8 cellular contexts compared by ENCODE assay signal in the genomic region with DNA sequence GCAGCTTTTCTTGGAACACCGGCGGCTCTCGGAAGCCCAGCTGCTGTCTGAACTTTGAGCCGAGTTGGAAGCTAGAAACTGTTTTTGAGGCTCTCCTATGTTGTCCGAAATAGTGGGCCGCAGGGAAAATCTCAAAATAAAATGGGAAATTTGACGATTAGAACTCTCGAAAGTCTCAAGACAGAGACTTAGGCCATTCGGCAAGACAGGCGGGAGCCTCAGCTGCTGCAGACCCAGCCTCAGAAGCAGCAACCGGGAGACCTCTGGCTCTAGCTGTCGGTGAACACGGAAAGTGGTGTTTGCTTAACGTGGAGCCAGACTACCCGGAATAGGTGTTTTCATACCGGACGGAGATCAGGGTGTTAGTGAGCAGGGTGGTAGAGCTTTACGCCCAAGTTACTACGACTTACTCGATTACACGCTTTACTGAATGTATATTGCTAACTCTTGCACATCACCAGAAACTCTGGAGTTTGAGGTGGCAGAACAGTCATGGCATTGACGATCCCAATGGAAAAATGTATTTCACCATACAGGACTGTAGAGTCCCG. TPM values are rescaled to one million over a fixed set of nuclear protein-coding genes. Genes with fewer than 3 reads are reported as not detected.
A peak's percentile ranks its signal among the peaks of the same experiment; 100 is the strongest.
DNase-seq lines count a peak whose midpoint lies in the region; ATAC-seq and TF ChIP-seq lines count a peak whose summit lies in the region.

No MANE protein-coding gene starts in this region.

- H3K4me3 Mint-ChIP-seq in stimulated activated naive CD8-positive, alpha-beta T cell treated with anti-CD3 and anti-CD28 coated beads, Interleukin-15, Interleukin-2, amounts not matched to agents 100 ng/mL and 50 ng/mL, for 24 hours, result peak overlapping the region; percentile 92

- peaks cover 29% of the 10 kb centered on the region for H3K4me1 Mint-ChIP-seq in stimulated activated naive CD8-positive, alpha-beta T cell treated with anti-CD3 and anti-CD28 coated beads, Interleukin-15, Interleukin-2, amounts not matched to agents 100 ng/mL and 50 ng/mL, for 24 hours (ENCODE audit: low read depth)

- no peaks in the 10 kb centered on the region for H3K9me3 ChIP-seq in RWPE2 (ENCODE audit: severe bottlenecking)
- no peaks in the 10 kb centered on the region for H3K9me3 ChIP-seq in neutrophil

- H3K27ac Mint-ChIP-seq in stimulated activated naive CD8-positive, alpha-beta T cell treated with anti-CD3 and anti-CD28 coated beads, Interleukin-15, Interleukin-2, amounts not matched to agents 100 ng/mL and 50 ng/mL, for 24 hours, result peak overlapping the region; percentile 93

- H3K36me3 ChIP-seq in RWPE2 (ENCODE audit: low read depth) (peaks cover 73% of the 10 kb centered on the region), neutrophil (peaks cover 49% of the 10 kb centered on the region)

- no peaks in the 10 kb centered on the region for H3K9me3 Mint-ChIP-seq in stimulated activated naive CD8-positive, alpha-beta T cell treated with anti-CD3 and anti-CD28 coated beads, Interleukin-15, Interleukin-2, amounts not matched to agents 100 ng/mL and 50 ng/mL, for 24 hours

- no peak for DNase-seq in stimulated activated naive CD8-positive, alpha-beta T cell treated with anti-CD3 and anti-CD28 coated beads, Interleukin-15, Interleukin-2, amounts not matched to agents 100 U/mL and 50 U/mL, for 24 hours
- DNase-seq in RWPE2 (ENCODE audit: low spot score) (no peak), globus pallidus (ENCODE audit: low spot score) (no peak)
- no peak for DNase-seq in stimulated activated naive CD4-positive, alpha-beta T cell treated with Interleukin-2 at 50 U/mL for 16 hours (lab: John Stamatoyannopoulos, UW)
- no peak for DNase-seq in stimulated activated CD4-positive, alpha-beta T cell treated with anti-CD3 and anti-CD28 coated beads, Interleukin-4, amount 100 ng/mL, for 24 hours

- H3K4me3 ChIP-seq in RWPE2 (ENCODE audit: severe bottlenecking), result peak overlapping the region; percentile 79
- H3K4me3 ChIP-seq in neutrophil (ENCODE audit: low read depth in 1 of 2, low read length in 1 of 2), result peak overlapping the region; percentile 90 to 91

- H3K27ac ChIP-seq in RWPE2 (ENCODE audit: poor library complexity, severe bottlenecking), result peak overlapping the region; percentile 84
- peak overlapping the region; percentile 94 for H3K27ac ChIP-seq in neutrophil

- no peaks in the 10 kb centered on the region for H3K27me3 ChIP-seq in RWPE2 (ENCODE audit: insufficient read depth, poor library complexity, severe bottlenecking)
- no peaks in the 10 kb centered on the region for H3K27me3 ChIP-seq in neutrophil

- ATAC-seq in stimulated activated naive CD8-positive, alpha-beta T cell treated with anti-CD3 and anti-CD28 coated beads, Interleukin-15, Interleukin-2, amounts not matched to agents 100 U/mL and 50 U/mL, for 24 hours, result no peak
- ATAC-seq in RWPE2 (ENCODE audit: low read depth) (peak; percentile 3), esophagus mucosa (peak; percentile 1)

- H3K4me1 ChIP-seq in RWPE2 (ENCODE audit: insufficient read depth, poor library complexity, severe bottlenecking) (peaks cover 9% of the 10 kb centered on the region), neutrophil (ENCODE audit: control insufficient read depth in 1 of 2, insufficient read depth in 1 of 2, low read depth in 1 of 2, low read length in 1 of 2) (peaks cover 15 to 19% of the 10 kb centered on the region in 2 experiments)

- no peaks in the 10 kb centered on the region for H3K27me3 Mint-ChIP-seq in stimulated activated naive CD8-positive, alpha-beta T cell treated with anti-CD3 and anti-CD28 coated beads, Interleukin-15, Interleukin-2, amounts not matched to agents 100 ng/mL and 50 ng/mL, for 24 hours

- peaks cover 45% of the 10 kb centered on the region for H3K36me3 Mint-ChIP-seq in stimulated activated naive CD8-positive, alpha-beta T cell treated with anti-CD3 and anti-CD28 coated beads, Interleukin-15, Interleukin-2, amounts not matched to agents 100 ng/mL and 50 ng/mL, for 24 hours (ENCODE audit: low read depth)

- no peak for TF ChIP-seq CTCF in RWPE2 (IDR thresholded peaks at IDR 0.05; ENCODE audit: poor library complexity, severe bottlenecking)
- no peak for TF ChIP-seq CTCF in neutrophil (IDR thresholded peaks at IDR 0.05)

RNA-seq across cellular contexts. Expression of gene MAN2C1, which starts 0.4 kb away (rescaled TPM):
- 66.1 TPM for total RNA-seq in esophagus mucosa

RNA-seq across cellular contexts. Expression of gene NEIL1, which starts 21.9 kb away (rescaled TPM):
- 4.7 TPM for total RNA-seq in esophagus mucosa

RNA-seq across cellular contexts. Expression of gene COMMD4, which starts 32.9 kb away (rescaled TPM):
- 40.1 TPM for total RNA-seq in esophagus mucosa
